20 cellular contexts compared by ENCODE assay signal in the genomic region with DNA sequence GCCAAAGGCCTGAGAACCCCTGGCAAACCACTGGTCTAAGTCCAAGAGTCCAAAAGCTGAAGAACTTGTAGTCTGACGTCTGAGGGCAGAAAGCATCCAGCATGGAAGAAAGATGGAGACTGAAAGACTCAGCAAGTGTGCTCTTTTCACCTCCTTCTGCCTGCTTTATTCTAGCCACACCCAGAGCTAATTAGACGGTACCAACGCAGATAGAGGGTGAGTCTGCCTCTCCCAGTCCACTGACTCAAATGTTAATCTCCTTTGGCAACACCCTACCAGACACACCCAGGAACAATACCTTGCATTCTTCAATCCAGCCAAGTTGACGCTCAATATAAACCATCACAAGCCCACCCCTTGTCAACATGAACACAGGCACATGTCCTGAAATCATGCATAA.
DNase-seq lines count a peak whose midpoint lies in the region; FAIRE-seq and TF ChIP-seq lines count a peak whose summit lies in the region.
"Had no signal": no experiment of that assay in that cellular context is flagged by ENCODE, and none has a peak within 500 bp of the region (broad histone marks: within the 10 kb centered on the region; RNA-seq: fewer than 3 reads in every experiment).

No MANE protein-coding gene starts in this region.

- H3K27ac ChIP-seq in small intestine (ENCODE audit: low read depth in 1 of 2, low read length in 1 of 2): peak overlapping the region; percentile 3 to 32
- no peak overlapping the region for H3K27ac ChIP-seq in hepatocyte

- DNase-seq in NCI-H748 (lab: John Stamatoyannopoulos, UW; ENCODE audit: unreplicated experiment) (peak; percentile 42), NCI-H748 treated with DMSO at 0.1 percent for 48 hours (lab: John Stamatoyannopoulos, UW) (no peak), HAP-1 (ENCODE audit: low spot score in 2 of 2) (peak; percentile 22 to 48), epithelial cell of esophagus (ENCODE audit: low read depth) (peak; percentile 59), small intestine (peak; percentile 96), SHP77 treated with DMSO at 0.1 percent for 48 hours (lab: John Stamatoyannopoulos, UW) (no peak), hepatocyte (ENCODE audit: low spot score) (no peak)
- DNase-seq in stimulated activated CD8-positive, alpha-beta memory T cell treated with anti-CD3 and anti-CD28 coated beads, Interleukin-4, amount 100 ng/mL, for 48 hours: no peak
- DNase-seq: 8988T; C1 segment of cervical spinal cord; Calu3; CD4-positive, alpha-beta memory T cell; COR-L47; DMS53; DMS79 treated with DMSO at 0.1 percent for 48 hours; GF-D8; GOT3; HCEC 1CT had no signal

- TF ChIP-seq CTCF in epithelial cell of esophagus (IDR thresholded peaks at IDR 0.05; ENCODE audit: insufficient read depth, low read depth, low read length, missing control alignments) (no peak), hepatocyte (IDR thresholded peaks at IDR 0.05; ENCODE audit: poor library complexity) (no peak)

- FAIRE-seq in small intestine (lab: Jason Lieb, UNC): no peak
- FAIRE-seq: GM12891, H54 had no signal

- in situ Hi-C loops in HAP-1 (cut with MboI; ENCODE audit: low sequenced_read_pairs): no loop called here

- H3K4me3 ChIP-seq in HAP-1: no peak overlapping the region
- no peak overlapping the region for H3K4me3 ChIP-seq in epithelial cell of esophagus (ENCODE audit: low read length)
- no peak overlapping the region for H3K4me3 ChIP-seq in small intestine (ENCODE audit: low read depth in 1 of 2, low read length in 2 of 2)
- no peak overlapping the region for H3K4me3 ChIP-seq in hepatocyte

- H3K4me2 ChIP-seq in hepatocyte: no peak overlapping the region

- WGBS in small intestine, 3 donors: 22 to 62% (median 23%) methylated on average over 4 of the region's 4 CpGs
- WGBS in hepatocyte (ENCODE audit: low lambda C conversion rate, missing lambda C conversion rate): 81% methylated on average over 4 of the region's 4 CpGs

- no peaks in the 10 kb centered on the region for H3K79me2 ChIP-seq in hepatocyte

- no peaks in the 10 kb centered on the region for H3K9me2 ChIP-seq in hepatocyte (replicated peaks; ENCODE audit: insufficient read depth)

- H3K27me3 ChIP-seq in HAP-1 (ENCODE audit: low read depth): no peaks in the 10 kb centered on the region
- H3K27me3 ChIP-seq in small intestine (ENCODE audit: control insufficient read depth in 2 of 2, insufficient read depth in 2 of 2, low read length in 2 of 2): no peaks in the 10 kb centered on the region
- H3K27me3 ChIP-seq in hepatocyte: no peaks in the 10 kb centered on the region

- no peaks in the 10 kb centered on the region for H4K20me1 ChIP-seq in hepatocyte (ENCODE audit: insufficient read depth, poor library complexity, severe bottlenecking)

- H2AFZ ChIP-seq in hepatocyte: no peak overlapping the region

- H3K4me1 ChIP-seq in HAP-1 (no peaks in the 10 kb centered on the region; the same call in none of the 2 replicates), small intestine (ENCODE audit: control insufficient read depth in 2 of 2, insufficient read depth in 1 of 2, low read depth in 1 of 2, low read length in 1 of 2) (no peaks in the 10 kb centered on the region), hepatocyte (ENCODE audit: insufficient read depth) (no peaks in the 10 kb centered on the region)

- no peaks in the 10 kb centered on the region; the same call in 1 of the 2 replicates for H3K9me3 ChIP-seq in HAP-1
- H3K9me3 ChIP-seq in small intestine (ENCODE audit: control insufficient read depth, low read depth): no peaks in the 10 kb centered on the region
- H3K9me3 ChIP-seq in hepatocyte (ENCODE audit: low read depth): no peaks in the 10 kb centered on the region

- H3K36me3 ChIP-seq in HAP-1 (replicated peaks): no peaks in the 10 kb centered on the region
- H3K36me3 ChIP-seq in small intestine (ENCODE audit: control insufficient read depth in 2 of 2, insufficient read depth in 2 of 2, low read length in 2 of 2): no peaks in the 10 kb centered on the region
- H3K36me3 ChIP-seq in hepatocyte (replicated peaks; ENCODE audit: insufficient read depth, low read depth): no peaks in the 10 kb centered on the region

Comparison
In these comparisons a context has a peak if more than half of its experiments do, and no peak if none do; other contexts are left out.
1. DNase-seq: peak in NCI-H748 (single experiment), HAP-1 (2 of 2), epithelial cell of esophagus (single experiment) and small intestine (single experiment); none in NCI-H748 treated with DMSO at 0.1 percent for 48 hours (single experiment), stimulated activated CD8-positive, alpha-beta memory T cell treated with anti-CD3 and anti-CD28 coated beads, Interleukin-4, amount 100 ng/mL, for 48 hours (single experiment), SHP77 treated with DMSO at 0.1 percent for 48 hours (single experiment) and hepatocyte (single experiment).